11 cellular contexts compared by ENCODE assay signal in genomic region chr1:183632087-183632486, GRCh38. TPM values are rescaled to one million over a fixed set of nuclear protein-coding genes. Genes with fewer than 3 reads are reported as not detected.
DNase-seq lines count a peak whose midpoint lies in the region; ATAC-seq and TF ChIP-seq lines count a peak whose summit lies in the region.
"Had no signal": no experiment of that assay in that cellular context is flagged by ENCODE, and none has a peak within 500 bp of the region (broad histone marks: within the 10 kb centered on the region; RNA-seq: fewer than 3 reads in every experiment).

No MANE protein-coding gene starts in this region.

- H3K36me3 ChIP-seq in heart right ventricle (peaks cover 0 to 60% (median 29%) of the 10 kb centered on the region in 9 donors), gastroesophageal sphincter (peaks cover 0 to 35% of the 10 kb centered on the region in 2 donors), uterus (no peaks in the 10 kb centered on the region)

- ATAC-seq in heart right ventricle (no peak), gastroesophageal sphincter (no peak), HG03469 (IDR thresholded peaks at IDR 0.05; ENCODE audit: unreplicated experiment) (no peak)
- no peak for ATAC-seq in activated CD8-positive, alpha-beta T cell treated with anti-CD3 and anti-CD28 coated beads, Interleukin-2, amount 10 ng/mL, durations not matched to agents 7 days and 5 days
- ATAC-seq: body of pancreas had no signal

- peaks cover 3 to 79% (median 58%) of the 10 kb centered on the region in 9 donors for H3K4me1 ChIP-seq in heart right ventricle
- H3K4me1 ChIP-seq in gastroesophageal sphincter, result peaks cover 7 to 74% (median 17%) of the 10 kb centered on the region in 3 donors
- peaks cover 10 to 12% of the 10 kb centered on the region in 2 donors for H3K4me1 ChIP-seq in uterus

- H3K27me3 ChIP-seq in heart right ventricle, result no peaks in the 10 kb centered on the region
- no peaks in the 10 kb centered on the region for H3K27me3 ChIP-seq in gastroesophageal sphincter
- H3K27me3 ChIP-seq in uterus, result no peaks in the 10 kb centered on the region
- H3K27me3 ChIP-seq: body of pancreas had no signal

- CTCF ChIA-PET in activated CD8-positive, alpha-beta T cell treated with anti-CD3 and anti-CD28 coated beads, Interleukin-2, amount 10 ng/mL, durations not matched to agents 7 days and 5 days (lab: Charles Lee), result interaction anchor here (1.8 to 4.8 kb wide), 5 partner anchors 9 to 283 kb away, joined by 5 to 52 read pairs (median 22); partner anchors contain the start of gene APOBEC4

- peak overlapping the region; percentile 100 for H3K4me3 Mint-ChIP-seq in activated CD8-positive, alpha-beta T cell treated with anti-CD3 and anti-CD28 coated beads, Interleukin-2, amount 10 ng/mL, durations not matched to agents 7 days and 5 days
- H3K4me3 Mint-ChIP-seq in nephron progenitor cell, result no peak overlapping the region

- H3K4me1 Mint-ChIP-seq in activated CD8-positive, alpha-beta T cell treated with anti-CD3 and anti-CD28 coated beads, Interleukin-2, amount 10 ng/mL, durations not matched to agents 7 days and 5 days (ENCODE audit: low read depth), result peaks cover 48% of the 10 kb centered on the region
- peaks cover 48% of the 10 kb centered on the region for H3K4me1 Mint-ChIP-seq in nephron progenitor cell

- H3K4me3 ChIP-seq in heart right ventricle, result peak overlapping the region in 7 of 10 donors; percentile 71 to 87 (median 86)
- H3K4me3 ChIP-seq in gastroesophageal sphincter, result peak overlapping the region; percentile 76 to 81
- H3K4me3 ChIP-seq in uterus, result peak overlapping the region; percentile 71 to 92
- H3K4me3 ChIP-seq: body of pancreas had no signal

- no peak for TF ChIP-seq CTCF in heart right ventricle (IDR thresholded peaks at IDR 0.05)
- TF ChIP-seq CTCF in gastroesophageal sphincter (IDR thresholded peaks at IDR 0.05), result no peak
- no peak for TF ChIP-seq CTCF in uterus (IDR thresholded peaks at IDR 0.05)
- TF ChIP-seq CTCF in nephron progenitor cell (IDR thresholded peaks at IDR 0.05), result no peak

- no peak for TF ChIP-seq EP300 in gastroesophageal sphincter (IDR thresholded peaks at IDR 0.05)

- TF ChIP-seq POLR2A in gastroesophageal sphincter (IDR thresholded peaks at IDR 0.05) (no peak), uterus (IDR thresholded peaks at IDR 0.05) (no peak)

- POLR2A ChIA-PET in activated CD8-positive, alpha-beta T cell treated with anti-CD3 and anti-CD28 coated beads, Interleukin-2, amount 10 ng/mL, durations not matched to agents 7 days and 5 days (lab: Charles Lee), result interaction anchor here (0.7 kb wide), 1 partner anchor 185 kb away, joined by 3 read pairs; no protein-coding TSS in a partner anchor

- DNase-seq in heart right ventricle (no peak), cardiac septum (ENCODE audit: low spot score) (no peak), uterus (no peak), NCI-H1436 treated with DMSO at 0.1 percent for 48 hours (lab: John Stamatoyannopoulos, UW) (no peak), nephron progenitor cell (no peak)
- DNase-seq in activated CD8-positive, alpha-beta T cell treated with anti-CD3 and anti-CD28 coated beads, Interleukin-2, amount 10 ng/mL, durations not matched to agents 7 days and 5 days, result no peak
- DNase-seq: body of pancreas, SHP77 treated with DMSO at 0.1 percent for 48 hours had no signal

- H3K9me3 ChIP-seq in heart right ventricle (no peaks in the 10 kb centered on the region), gastroesophageal sphincter (no peaks in the 10 kb centered on the region), uterus (no peaks in the 10 kb centered on the region)
- H3K9me3 ChIP-seq: body of pancreas had no signal

- H3K27me3 Mint-ChIP-seq in activated CD8-positive, alpha-beta T cell treated with anti-CD3 and anti-CD28 coated beads, Interleukin-2, amount 10 ng/mL, durations not matched to agents 7 days and 5 days (ENCODE audit: low read depth), result peaks cover 9% of the 10 kb centered on the region
- H3K27me3 Mint-ChIP-seq in nephron progenitor cell (ENCODE audit: low read depth, poor library complexity), result peaks cover 13% of the 10 kb centered on the region

- no peaks in the 10 kb centered on the region for H3K9me3 Mint-ChIP-seq in activated CD8-positive, alpha-beta T cell treated with anti-CD3 and anti-CD28 coated beads, Interleukin-2, amount 10 ng/mL, durations not matched to agents 7 days and 5 days (ENCODE audit: insufficient read depth)
- no peaks in the 10 kb centered on the region for H3K9me3 Mint-ChIP-seq in nephron progenitor cell

- WGBS in heart right ventricle, 2 donors, result 49 to 51% methylated on average over 2 of the region's 2 CpGs
- 7 to 33% methylated on average over 2 of the region's 2 CpGs for WGBS in gastroesophageal sphincter (ENCODE audit: low coverage in 1 of 2), 2 donors

- H3K27ac ChIP-seq in heart right ventricle, result peak overlapping the region in 6 of 10 donors; percentile 2 to 98 (median 94)
- H3K27ac ChIP-seq in gastroesophageal sphincter, result peak overlapping the region; percentile 94 to 98 (median 96)
- peak overlapping the region; percentile 91 to 97 for H3K27ac ChIP-seq in uterus

- H3K27ac Mint-ChIP-seq in activated CD8-positive, alpha-beta T cell treated with anti-CD3 and anti-CD28 coated beads, Interleukin-2, amount 10 ng/mL, durations not matched to agents 7 days and 5 days, result no peak overlapping the region
- no peak overlapping the region for H3K27ac Mint-ChIP-seq in nephron progenitor cell

- peaks cover 56% of the 10 kb centered on the region for H3K36me3 Mint-ChIP-seq in activated CD8-positive, alpha-beta T cell treated with anti-CD3 and anti-CD28 coated beads, Interleukin-2, amount 10 ng/mL, durations not matched to agents 7 days and 5 days (ENCODE audit: low read depth)
- H3K36me3 Mint-ChIP-seq in nephron progenitor cell (ENCODE audit: low read depth), result peaks cover 33% of the 10 kb centered on the region

- intact Hi-C loops in heart right ventricle (cut with DNase I) (loop anchor here in 3 of 10 donors (5.0 to 10.0 kb wide), 2 partner anchors 157 to 160 kb away; partner anchors contain the start of gene SMG7 (in 3 of the 3)), cardiac septum (cut with DNase I) (no loop called here), uterus (cut with DNase I; ENCODE audit: low total_unique reads) (loop anchor here (10.0 kb wide), 1 partner anchor 157 kb away; the partner anchor contains the start of gene SMG7)

RNA-seq across cellular contexts. Expression of gene ARPC5, which starts 3.5 kb away (rescaled TPM):
- total RNA-seq in heart right ventricle, result 10 to 100 TPM; 23.8 to 60.2 (median 28.1) TPM
- 10 to 100 TPM; 42.4 to 57.8 TPM for polyA plus RNA-seq in heart right ventricle
- total RNA-seq in cardiac septum, result 49.8 TPM
- total RNA-seq in activated CD8-positive, alpha-beta T cell treated with anti-CD3 and anti-CD28 coated beads, Interleukin-2, amount 10 ng/mL, durations not matched to agents 7 days and 5 days, result 100 to 1,000 TPM; 271 to 274 TPM
- 100 to 1,000 TPM in 2 of 4 donors, 10 to 100 TPM in 2; 66.8 to 154 (median 87.5) TPM for total RNA-seq in gastroesophageal sphincter
- 100 to 1,000 TPM in 3 of 4 donors, 10 to 100 TPM in 1; 73.0 to 234 (median 170) TPM for total RNA-seq in uterus

RNA-seq across cellular contexts. Expression of gene APOBEC4, which starts 21.0 kb away (rescaled TPM):
- total RNA-seq in heart right ventricle, result not detected
- polyA plus RNA-seq in heart right ventricle, result not detected
- not detected for total RNA-seq in cardiac septum
- total RNA-seq in activated CD8-positive, alpha-beta T cell treated with anti-CD3 and anti-CD28 coated beads, Interleukin-2, amount 10 ng/mL, durations not matched to agents 7 days and 5 days, result not detected
- total RNA-seq in gastroesophageal sphincter, result not detected
- under 1 TPM in 2 of 4 donors, not detected in 2; 0.40 to 0.76 TPM for total RNA-seq in uterus
- total RNA-seq: body of pancreas, lung microvascular endothelial cell had no signal

RNA-seq across cellular contexts. Expression of gene NCF2, which starts 41.8 kb away (rescaled TPM):
- total RNA-seq in heart right ventricle (10 to 100 TPM in 1 of 10 donors, 1 to 10 TPM in 9; 2.2 to 29.7 (median 5.0) TPM), cardiac septum (4.5 TPM), gastroesophageal sphincter (10 to 100 TPM in 2 of 4 donors, 1 to 10 TPM in 2; 3.7 to 22.0 (median 13.8) TPM), uterus (1 to 10 TPM in 3 of 4 donors, under 1 TPM in 1; 0.51 to 9.7 (median 3.0) TPM)
- polyA plus RNA-seq in heart right ventricle, result 1 to 10 TPM; 1.8 to 2.5 TPM
- 10 to 100 TPM in 1 of 2 experiments, 1 to 10 TPM in 1; 9.2 to 10.3 TPM for total RNA-seq in activated CD8-positive, alpha-beta T cell treated with anti-CD3 and anti-CD28 coated beads, Interleukin-2, amount 10 ng/mL, durations not matched to agents 7 days and 5 days
- total RNA-seq: lung microvascular endothelial cell had no signal
